ENCODE assay signal across 1 cellular context in genomic region chr6:34062815-34063214, GRCh38.
TF ChIP-seq lines count a peak whose summit lies in the region.

No MANE protein-coding gene starts in this region.

TF ChIP-seq in HCT116, 20 proteins besides CTCF, POLR2A, EP300 and RAD21 (continued from another document):
- TF ChIP-seq, protein P1, sequence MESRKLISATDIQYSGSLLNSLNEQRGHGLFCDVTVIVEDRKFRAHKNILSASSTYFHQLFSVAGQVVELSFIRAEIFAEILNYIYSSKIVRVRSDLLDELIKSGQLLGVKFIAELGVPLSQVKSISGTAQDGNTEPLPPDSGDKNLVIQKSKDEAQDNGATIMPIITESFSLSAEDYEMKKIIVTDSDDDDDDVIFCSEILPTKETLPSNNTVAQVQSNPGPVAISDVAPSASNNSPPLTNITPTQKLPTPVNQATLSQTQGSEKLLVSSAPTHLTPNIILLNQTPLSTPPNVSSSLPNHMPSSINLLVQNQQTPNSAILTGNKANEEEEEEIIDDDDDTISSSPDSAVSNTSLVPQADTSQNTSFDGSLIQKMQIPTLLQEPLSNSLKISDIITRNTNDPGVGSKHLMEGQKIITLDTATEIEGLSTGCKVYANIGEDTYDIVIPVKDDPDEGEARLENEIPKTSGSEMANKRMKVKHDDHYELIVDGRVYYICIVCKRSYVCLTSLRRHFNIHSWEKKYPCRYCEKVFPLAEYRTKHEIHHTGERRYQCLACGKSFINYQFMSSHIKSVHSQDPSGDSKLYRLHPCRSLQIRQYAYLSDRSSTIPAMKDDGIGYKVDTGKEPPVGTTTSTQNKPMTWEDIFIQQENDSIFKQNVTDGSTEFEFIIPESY (IDR thresholded peaks at IDR 0.05; ENCODE audit: extremely low read depth, insufficient replicate concordance, low read length) = no peak
- no peak for TF ChIP-seq SRF (IDR thresholded peaks at IDR 0.05; ENCODE audit: low read depth)
- TF ChIP-seq ZFX (IDR thresholded peaks at IDR 0.05) = no peak
- no peak for TF ChIP-seq MAX (IDR thresholded peaks at IDR 0.05)
- TF ChIP-seq JUND (IDR thresholded peaks at IDR 0.05) = no peak
